In genomic region chr11:1884123-1884415, GRCh38 we compare ENCODE assay signal across 17 cellular contexts. TPM values are rescaled to one million over a fixed set of nuclear protein-coding genes. Genes with fewer than 3 reads are reported as not detected.
DNase-seq lines count a peak whose midpoint lies in the region; TF ChIP-seq lines count a peak whose summit lies in the region.
"Had no signal": no experiment of that assay in that cellular context is flagged by ENCODE, and none has a peak within 500 bp of the region (broad histone marks: within the 10 kb centered on the region; RNA-seq: fewer than 3 reads in every experiment).

No MANE protein-coding gene starts in this region.

- no peak for TF ChIP-seq CTCF in neutrophil (IDR thresholded peaks at IDR 0.05)

- H3K4me2 ChIP-seq in BLaER1, result 0 out of 2 replicates have a peak overlapping the region, but pooled peaks have one; percentile 94
- peak overlapping the region in 6 of 11 experiments; percentile 80 to 96 (median 94); a peak in 6 of 22 replicates for H3K4me2 ChIP-seq in BLaER1 treated with 17β-estradiol and CSF1 and Interleukin-3, amounts not matched to agents 10 nM and 100 nM
- H3K4me2 ChIP-seq: A549 had no signal

- H3K4me1 ChIP-seq in BLaER1, result peaks cover 72% of the 10 kb centered on the region
- peaks cover 51 to 72% (median 67%) of the 10 kb centered on the region in 10 experiments for H3K4me1 ChIP-seq in BLaER1 treated with 17β-estradiol and CSF1 and Interleukin-3, amounts not matched to agents 10 nM and 100 nM
- peaks cover 48 to 63% of the 10 kb centered on the region in 2 experiments for H3K4me1 ChIP-seq in neutrophil (ENCODE audit: control insufficient read depth in 1 of 2, insufficient read depth in 1 of 2, low read depth in 1 of 2, low read length in 1 of 2)
- H3K4me1 ChIP-seq in SJCRH30, result peaks cover 12% of the 10 kb centered on the region
- H3K4me1 ChIP-seq: A549 had no signal

- H3K9ac ChIP-seq in BLaER1, result no peak overlapping the region
- H3K9ac ChIP-seq in BLaER1 treated with 17β-estradiol and CSF1 and Interleukin-3, amounts not matched to agents 10 nM and 100 nM, result no peak overlapping the region

- DNase-seq in iPS-NIHi11 (ENCODE audit: low spot score), result peak; percentile 38
- no peak for DNase-seq in NCI-H1694 treated with DMSO at 0.1 percent for 48 hours (lab: John Stamatoyannopoulos, UW)
- DNase-seq in SJCRH30, result no peak
- no peak for DNase-seq in Kasumi-1 (lab: John Stamatoyannopoulos, UW)
- DNase-seq: BE2C; CD4-positive, CD25-positive, alpha-beta regulatory T cell; DMS 273 treated with DMSO at 0.1 percent for 48 hours; HCEC 1CT; HFFc6 had no signal

- H3K9me3 ChIP-seq in BLaER1 (no peaks in the 10 kb centered on the region), neutrophil (no peaks in the 10 kb centered on the region), SJCRH30 (replicated peaks) (no peaks in the 10 kb centered on the region)
- H3K9me3 ChIP-seq in BLaER1 treated with 17β-estradiol and CSF1 and Interleukin-3, amounts not matched to agents 10 nM and 100 nM (replicated peaks in 1 of 11), result no peaks in the 10 kb centered on the region
- H3K9me3 ChIP-seq: A549, BE2C had no signal

- 0 out of 2 replicates have a peak, but pooled peaks cover 6% of the 10 kb centered on the region for H4K20me1 ChIP-seq in BLaER1
- 0 out of 22 replicates have a peak, but pooled peaks cover 0 to 3% (median 0%) of the 10 kb centered on the region in 11 experiments for H4K20me1 ChIP-seq in BLaER1 treated with 17β-estradiol and CSF1 and Interleukin-3, amounts not matched to agents 10 nM and 100 nM

- no peaks in the 10 kb centered on the region for H3K27me3 ChIP-seq in BLaER1
- H3K27me3 ChIP-seq in BLaER1 treated with 17β-estradiol and CSF1 and Interleukin-3, amounts not matched to agents 10 nM and 100 nM, result no peaks in the 10 kb centered on the region; a peak in 1 of 22 replicates
- H3K27me3 ChIP-seq in neutrophil, result peaks cover 31% of the 10 kb centered on the region
- H3K27me3 ChIP-seq in SJCRH30, result no peaks in the 10 kb centered on the region
- H3K27me3 ChIP-seq: BE2C had no signal

- no peak overlapping the region for H3K27ac ChIP-seq in BLaER1
- no peak overlapping the region for H3K27ac ChIP-seq in BLaER1 treated with 17β-estradiol and CSF1 and Interleukin-3, amounts not matched to agents 10 nM and 100 nM
- peak overlapping the region; percentile 64 for H3K27ac ChIP-seq in neutrophil
- no peak overlapping the region for H3K27ac ChIP-seq in SJCRH30
- H3K27ac ChIP-seq: A549, HL-60 had no signal

- H3K36me3 ChIP-seq in BLaER1 (no peaks in the 10 kb centered on the region), neutrophil (peaks cover 100% of the 10 kb centered on the region), SJCRH30 (no peaks in the 10 kb centered on the region)
- peaks cover 0 to 20% (median 0%) of the 10 kb centered on the region in 11 experiments; a peak in 5 of 22 replicates for H3K36me3 ChIP-seq in BLaER1 treated with 17β-estradiol and CSF1 and Interleukin-3, amounts not matched to agents 10 nM and 100 nM
- H3K36me3 ChIP-seq: BE2C had no signal

- H3K4me3 ChIP-seq in BLaER1 (no peak overlapping the region), neutrophil (ENCODE audit: low read depth in 1 of 2, low read length in 1 of 2) (no peak overlapping the region), SJCRH30 (no peak overlapping the region)
- no peak overlapping the region for H3K4me3 ChIP-seq in BLaER1 treated with 17β-estradiol and CSF1 and Interleukin-3, amounts not matched to agents 10 nM and 100 nM
- H3K4me3 ChIP-seq: A549, GM12878 had no signal

RNA-seq across cellular contexts. Expression of gene PRR33, which starts 7.6 kb away (rescaled TPM):
- total RNA-seq in SJCRH30 (2014; rRNA removed; shearing (Covaris generic)), result 0.02 and 0.05 TPM in 2 replicates
- total RNA-seq: CD4-positive, CD25-positive, alpha-beta regulatory T cell; Daoy; GM12878; H4; HFFc6 had no signal

RNA-seq across cellular contexts. Expression of gene LSP1, which starts 31.2 kb away (rescaled TPM):
- total RNA-seq in SJCRH30 (2014; rRNA removed; shearing (Covaris generic)), result 15.0 and 15.4 TPM in 2 replicates

RNA-seq across cellular contexts. Expression of gene TNNT3, which starts 35.4 kb away (rescaled TPM):
- 2.2 and 2.3 TPM in 2 replicates for total RNA-seq in SJCRH30 (2014; rRNA removed; shearing (Covaris generic))
- total RNA-seq: Daoy, GM12878, H4, HFFc6 had no signal

RNA-seq across cellular contexts. Expression of gene TNNI2, which starts 45.3 kb away (rescaled TPM):
- 20.2 and 20.5 TPM in 2 replicates for total RNA-seq in SJCRH30 (2014; rRNA removed; shearing (Covaris generic))
- total RNA-seq: CD4-positive, CD25-positive, alpha-beta regulatory T cell; Daoy; H4; HFFc6 had no signal

RNA-seq across cellular contexts. Expression of gene SYT8, which starts 49.3 kb away (rescaled TPM):
- 1.7 and 2.7 TPM in 2 replicates for total RNA-seq in SJCRH30 (2014; rRNA removed; shearing (Covaris generic))
- total RNA-seq: CD4-positive, CD25-positive, alpha-beta regulatory T cell; Daoy; GM12878; H4; HFFc6 had no signal
